In the genomic region with DNA sequence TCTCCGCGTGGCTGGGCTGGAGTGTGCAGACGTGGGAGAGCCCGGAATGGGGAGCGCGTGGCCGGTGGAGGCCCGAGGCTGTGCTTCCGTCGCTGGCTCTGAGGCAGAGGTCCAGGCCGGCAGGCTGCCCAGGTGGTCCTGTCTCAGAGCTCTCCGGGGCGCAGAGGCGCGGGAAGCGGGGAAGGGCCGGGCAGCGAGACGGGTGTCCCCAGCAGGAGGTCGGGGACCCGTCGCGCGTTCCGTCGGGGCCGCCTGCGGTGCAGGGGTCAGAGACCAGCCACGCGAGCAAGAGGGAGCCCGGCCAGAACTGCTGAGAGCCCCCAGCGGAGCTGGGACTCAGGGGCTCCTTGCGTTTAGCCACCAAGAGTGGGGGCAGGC, we compare ENCODE assay signal across 26 cellular contexts. TPM values are rescaled to one million over a fixed set of nuclear protein-coding genes. Genes with fewer than 3 reads are reported as not detected.
DNase-seq lines count a peak whose midpoint lies in the region; ATAC-seq and TF ChIP-seq lines count a peak whose summit lies in the region.
"Had no signal": no experiment of that assay in that cellular context is flagged by ENCODE, and none has a peak within 500 bp of the region (broad histone marks: within the 10 kb centered on the region; RNA-seq: fewer than 3 reads in every experiment).

No MANE protein-coding gene starts in this region.

- peaks cover 19% of the 10 kb centered on the region for H3K36me3 Mint-ChIP-seq in activated naive CD8-positive, alpha-beta T cell treated with anti-CD3 and anti-CD28 coated beads for 36 hours

- no peaks in the 10 kb centered on the region for H3K27me3 Mint-ChIP-seq in activated naive CD8-positive, alpha-beta T cell treated with anti-CD3 and anti-CD28 coated beads for 36 hours
- no peaks in the 10 kb centered on the region for H3K27me3 Mint-ChIP-seq in stimulated activated naive CD8-positive, alpha-beta T cell treated with anti-CD3 and anti-CD28 coated beads, Interleukin-15, amount 100 ng/mL, for 72 hours
- H3K27me3 Mint-ChIP-seq: activated CD4-positive, alpha-beta memory T cell treated with anti-CD3 and anti-CD28 coated beads for 36 hours; activated T-helper 17 cell treated with anti-CD3 and anti-CD28 coated beads, Interleukin-2, amount 50 U/mL, for 72 hours had no signal

- intact Hi-C loops in heart right ventricle (cut with DNase I), result loop anchor here in 1 of 10 donors (5.0 kb wide), 1 partner anchor 36 kb away; no protein-coding TSS in a partner anchor
- intact Hi-C loops in mucosa of descending colon (cut with DNase I, micrococcal nuclease), result no loop called here

- H3K36me3 ChIP-seq in heart right ventricle, result peaks cover 0 to 29% (median 0%) of the 10 kb centered on the region in 9 donors
- no peaks in the 10 kb centered on the region for H3K36me3 ChIP-seq in mucosa of descending colon (ENCODE audit: low read depth)

- no peaks in the 10 kb centered on the region for H3K9me3 Mint-ChIP-seq in activated naive CD8-positive, alpha-beta T cell treated with anti-CD3 and anti-CD28 coated beads for 36 hours
- no peaks in the 10 kb centered on the region for H3K9me3 Mint-ChIP-seq in stimulated activated naive CD8-positive, alpha-beta T cell treated with anti-CD3 and anti-CD28 coated beads, Interleukin-15, amount 100 ng/mL, for 72 hours
- H3K9me3 Mint-ChIP-seq: activated CD4-positive, alpha-beta memory T cell treated with anti-CD3 and anti-CD28 coated beads for 36 hours; activated T-helper 17 cell treated with anti-CD3 and anti-CD28 coated beads, Interleukin-2, amount 50 U/mL, for 72 hours; natural killer cell had no signal

- H3K4me3 ChIP-seq in heart right ventricle (no peak overlapping the region), mucosa of descending colon (no peak overlapping the region)
- H3K4me3 ChIP-seq: GM12878, PC-9, tibial nerve had no signal

- H3K4me1 Mint-ChIP-seq in activated naive CD8-positive, alpha-beta T cell treated with anti-CD3 and anti-CD28 coated beads for 36 hours, result peaks cover 3% of the 10 kb centered on the region
- peaks cover 6% of the 10 kb centered on the region for H3K4me1 Mint-ChIP-seq in stimulated activated naive CD8-positive, alpha-beta T cell treated with anti-CD3 and anti-CD28 coated beads, Interleukin-15, amount 100 ng/mL, for 72 hours

- H3K27ac Mint-ChIP-seq in activated naive CD8-positive, alpha-beta T cell treated with anti-CD3 and anti-CD28 coated beads for 36 hours, result peak overlapping the region; percentile 34
- peak overlapping the region in 1 of 2 donors; percentile 71 for H3K27ac Mint-ChIP-seq in stimulated activated naive CD8-positive, alpha-beta T cell treated with anti-CD3 and anti-CD28 coated beads, Interleukin-15, amount 100 ng/mL, for 72 hours
- H3K27ac Mint-ChIP-seq: activated CD4-positive, alpha-beta memory T cell treated with anti-CD3 and anti-CD28 coated beads for 36 hours had no signal

- DNase-seq in activated naive CD8-positive, alpha-beta T cell treated with anti-CD3 and anti-CD28 coated beads for 36 hours, result no peak
- DNase-seq in heart right ventricle, result peak in 1 of 2 donors; percentile 35
- no peak for DNase-seq in mucosa of descending colon
- DNase-seq in stimulated activated naive CD8-positive, alpha-beta T cell treated with anti-CD3 and anti-CD28 coated beads, Interleukin-15, amount 100 ng/mL, for 72 hours, result no peak
- DNase-seq in dermis blood vessel endothelial cell, result no peak
- DNase-seq in stimulated activated CD4-positive, alpha-beta T cell treated with anti-CD3 and anti-CD28 coated beads, Interleukin-4, amount 100 ng/mL, for 4 hours, result no peak
- DNase-seq in NCI-H510A treated with DMSO at 0.1 percent for 48 hours (lab: John Stamatoyannopoulos, UW), result no peak
- DNase-seq: activated CD4-positive, alpha-beta memory T cell treated with anti-CD3 and anti-CD28 coated beads for 36 hours; activated CD4-positive, alpha-beta T cell treated with anti-CD3 and anti-CD28 coated beads for 1 hour; activated naive CD4-positive, alpha-beta T cell treated with anti-CD3 and anti-CD28 coated beads, Interleukin-2, amount 50 U/mL, for 16 hours; anterior cingulate cortex; effector CD8-positive, alpha-beta T cell; KG1; midbrain; natural killer cell; NCI-H1930; small intestine had no signal

- H3K4me3 Mint-ChIP-seq in activated naive CD8-positive, alpha-beta T cell treated with anti-CD3 and anti-CD28 coated beads for 36 hours, result no peak overlapping the region
- no peak overlapping the region for H3K4me3 Mint-ChIP-seq in stimulated activated naive CD8-positive, alpha-beta T cell treated with anti-CD3 and anti-CD28 coated beads, Interleukin-15, amount 100 ng/mL, for 72 hours
- H3K4me3 Mint-ChIP-seq: activated CD4-positive, alpha-beta memory T cell treated with anti-CD3 and anti-CD28 coated beads for 36 hours; activated T-helper 17 cell treated with anti-CD3 and anti-CD28 coated beads, Interleukin-2, amount 50 U/mL, for 72 hours; natural killer cell had no signal

- peak overlapping the region in 8 of 10 donors; percentile 23 to 80 (median 62) for H3K27ac ChIP-seq in heart right ventricle
- H3K27ac ChIP-seq: PC-9, tibial nerve had no signal

- TF ChIP-seq CTCF in heart right ventricle (IDR thresholded peaks at IDR 0.05) (no peak), mucosa of descending colon (IDR thresholded peaks at IDR 0.05) (no peak)

- 58 to 69% methylated on average over 33 of the region's 33 CpGs for WGBS in heart right ventricle, 2 donors

- H3K4me1 ChIP-seq in heart right ventricle, result peaks cover 0 to 66% (median 29%) of the 10 kb centered on the region in 9 donors
- H3K4me1 ChIP-seq in mucosa of descending colon (ENCODE audit: low read depth), result no peaks in the 10 kb centered on the region
- H3K4me1 ChIP-seq: tibial nerve had no signal

- H3K9me3 ChIP-seq in heart right ventricle, result no peaks in the 10 kb centered on the region
- H3K9me3 ChIP-seq in mucosa of descending colon, result no peaks in the 10 kb centered on the region
- H3K9me3 ChIP-seq: tibial nerve had no signal

- peak; percentile 20 to 60 (median 48) for ATAC-seq in heart right ventricle
- peak; percentile 39 for ATAC-seq in mucosa of descending colon
- peak; percentile 66 for ATAC-seq in stimulated activated naive CD8-positive, alpha-beta T cell treated with anti-CD3 and anti-CD28 coated beads, Interleukin-15, amount 100 ng/mL, for 72 hours
- no peak for ATAC-seq in HG03108 (IDR thresholded peaks at IDR 0.05; ENCODE audit: unreplicated experiment)
- ATAC-seq: activated T-helper 17 cell treated with anti-CD3 and anti-CD28 coated beads, Interleukin-2, amount 50 U/mL, for 72 hours; GM12878 had no signal

- H3K27me3 ChIP-seq in heart right ventricle, result peaks cover 0 to 3% (median 0%) of the 10 kb centered on the region in 7 donors
- H3K27me3 ChIP-seq: tibial nerve had no signal

RNA-seq across cellular contexts. Expression of a gene that starts 1.3 kb away (rescaled TPM):
- not detected for total RNA-seq in activated naive CD8-positive, alpha-beta T cell treated with anti-CD3 and anti-CD28 coated beads for 36 hours
- 1 to 10 TPM in 9 of 10 donors, under 1 TPM in 1; 0.30 to 7.2 (median 2.6) TPM for total RNA-seq in heart right ventricle
- polyA plus RNA-seq in heart right ventricle, result 1 to 10 TPM; 3.8 to 4.5 TPM
- under 1 TPM in 2 of 3 donors, not detected in 1; 0.38 to 0.54 TPM for total RNA-seq in mucosa of descending colon
- not detected in 2 replicates for total RNA-seq in dermis blood vessel endothelial cell
- total RNA-seq: activated CD4-positive, alpha-beta memory T cell treated with anti-CD3 and anti-CD28 coated beads for 36 hours; activated T-helper 17 cell treated with anti-CD3 and anti-CD28 coated beads, Interleukin-2, amount 50 U/mL, for 72 hours; epithelial cell of proximal tubule; GM12878; MCF 10A; PC-9; T-helper 2 cell treated with Interferon-gamma antibody and Interleukin-4, amounts not matched to agents 100 ng/mL and 5 ng/mL, for 36 hours had no signal
- polyA plus RNA-seq: BJ, GM12878 had no signal
